ENCODE assay signal across 1 cellular context in the genomic region with DNA sequence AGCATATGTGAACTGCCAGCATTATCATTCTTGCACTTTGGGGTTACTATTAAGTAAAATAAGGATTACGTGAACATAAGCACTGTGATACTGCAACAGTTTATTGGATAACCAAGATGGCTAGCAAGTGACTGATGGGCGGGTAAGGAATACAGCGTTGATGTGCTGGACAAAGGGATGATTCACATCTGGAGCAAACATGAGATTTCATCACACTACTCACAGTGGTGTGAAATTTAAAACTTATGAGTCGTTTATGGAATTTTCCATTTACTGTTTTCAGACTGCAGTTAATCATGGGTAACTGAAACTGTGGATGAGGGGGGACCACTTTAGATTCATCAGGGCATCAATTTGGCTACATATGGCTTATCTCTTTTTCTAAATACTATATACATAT.
TF ChIP-seq lines count a peak whose summit lies in the region.

No MANE protein-coding gene starts in this region.

TF ChIP-seq in HepG2, 621 proteins besides CTCF, POLR2A, EP300 and RAD21 (continued from another document):
- TF ChIP-seq FOXP1 (IDR thresholded peaks at IDR 0.05) (no peak), FOXP1 (CRISPR knock-in tag; IDR thresholded peaks at IDR 0.05) (no peak), CEBPB (IDR thresholded peaks at IDR 0.05; ENCODE audit: borderline replicate concordance, low read depth, low read length) (0 out of 2 replicates have a peak, but pooled peaks have one; percentile 24), MYNN (CRISPR knock-in tag; IDR thresholded peaks at IDR 0.05; ENCODE audit: low read depth) (no peak), ZNF672 (CRISPR knock-in tag; IDR thresholded peaks at IDR 0.05) (no peak), CEBPG (CRISPR knock-in tag; IDR thresholded peaks at IDR 0.05) (0 out of 2 replicates have a peak, but pooled peaks have one; percentile 19), ZNF556 (CRISPR knock-in tag; IDR thresholded peaks at IDR 0.05; ENCODE audit: borderline replicate concordance) (no peak), ZNF550 (CRISPR knock-in tag; IDR thresholded peaks at IDR 0.05; ENCODE audit: borderline replicate concordance) (no peak), FLYWCH1 (CRISPR knock-in tag; IDR thresholded peaks at IDR 0.05) (no peak)
